15 cellular contexts compared by ENCODE assay signal in the genomic region with DNA sequence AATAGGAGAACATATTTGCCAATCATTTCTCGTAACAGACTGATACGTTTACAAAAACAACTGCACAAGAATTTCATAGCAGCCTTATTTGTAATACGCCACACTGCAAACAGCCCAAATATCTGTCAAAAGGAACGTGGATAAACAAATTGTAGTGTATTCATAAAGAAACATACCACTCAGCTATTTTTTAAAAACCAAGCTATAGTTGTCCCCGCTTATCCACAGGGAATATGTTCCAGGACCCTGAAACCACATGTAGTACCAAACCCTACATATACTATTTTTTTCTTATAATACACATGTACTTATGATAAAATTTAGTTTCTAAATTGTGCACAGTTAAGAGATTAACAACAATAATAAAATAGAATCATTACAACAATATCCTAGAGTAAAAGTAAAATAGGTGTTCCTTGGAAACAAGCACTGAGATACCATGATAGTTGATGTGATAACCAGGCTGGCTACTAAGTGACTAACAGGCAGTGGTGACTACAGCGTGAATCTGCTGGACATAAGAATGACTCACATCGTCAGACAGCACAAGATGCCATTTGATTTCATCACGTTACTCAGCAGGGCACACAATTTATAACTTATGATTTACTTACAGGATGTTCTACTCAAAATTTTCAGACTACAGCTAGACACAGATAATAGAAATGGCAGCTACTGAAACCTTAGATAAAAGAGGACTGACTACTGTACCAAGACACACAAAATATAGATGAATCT.
DNase-seq lines count a peak whose midpoint lies in the region; ATAC-seq, FAIRE-seq and TF ChIP-seq lines count a peak whose summit lies in the region.
"Had no signal": no experiment of that assay in that cellular context is flagged by ENCODE, and none has a peak within 500 bp of the region (broad histone marks: within the 10 kb centered on the region; RNA-seq: fewer than 3 reads in every experiment).

No MANE protein-coding gene starts in this region.

- FAIRE-seq in A549 (lab: Jason Lieb, UNC) = peak; percentile 96
- FAIRE-seq: GM12891 had no signal

- H3K36me3 Mint-ChIP-seq in HFFc6 (ENCODE audit: low read depth) = peaks cover 9% of the 10 kb centered on the region; the same call in 1 of the 2 replicates
- H3K36me3 Mint-ChIP-seq: activated CD4-positive, alpha-beta memory T cell treated with anti-CD3 and anti-CD28 coated beads for 36 hours had no signal

- H3K4me1 ChIP-seq in A549 (peaks cover 53% of the 10 kb centered on the region), aorta (ENCODE audit: control insufficient read depth in 1 of 2, insufficient read depth in 2 of 2, low read length in 2 of 2) (no peaks in the 10 kb centered on the region)
- H3K4me1 ChIP-seq: BLaER1, gastrocnemius medialis had no signal

- H3K27ac ChIP-seq in A549 (peak overlapping the region; percentile 83 to 85), aorta (ENCODE audit: low read depth in 1 of 2, low read length in 2 of 2) (no peak overlapping the region)
- H3K27ac ChIP-seq: BLaER1, gastrocnemius medialis had no signal

- DNase-seq in A549 (ENCODE audit: low read depth in 1 of 2, low spot score in 1 of 2) = peak; percentile 69 to 92
- DNase-seq in HFFc6 = peak; percentile 91
- peak; percentile 96 for DNase-seq in amniotic epithelial cell (ENCODE audit: low read depth)
- peak; percentile 89 for DNase-seq in glomerular visceral epithelial cell (ENCODE audit: extremely low spot score)
- no peak for DNase-seq in aorta
- DNase-seq in DMS 273 treated with DMSO at 0.1 percent for 48 hours (lab: John Stamatoyannopoulos, UW) = no peak
- DNase-seq in NCI-H2107 treated with DMSO at 0.1 percent for 48 hours (lab: John Stamatoyannopoulos, UW; ENCODE audit: unreplicated experiment) = no peak
- DNase-seq: activated CD4-positive, alpha-beta memory T cell treated with anti-CD3 and anti-CD28 coated beads for 36 hours; gastrocnemius medialis; NCI-H510A treated with DMSO at 0.1 percent for 48 hours; stimulated activated CD8-positive, alpha-beta memory T cell treated with anti-CD3 and anti-CD28 coated beads, Interleukin-4, amount 100 ng/mL, for 48 hours had no signal

- H3K4me3 Mint-ChIP-seq in HFFc6 = peak overlapping the region; percentile 32; the same call in 1 of the 2 replicates
- H3K4me3 Mint-ChIP-seq: activated CD4-positive, alpha-beta memory T cell treated with anti-CD3 and anti-CD28 coated beads for 36 hours had no signal

- TF ChIP-seq EP300 in A549 (IDR thresholded peaks at IDR 0.05) = peak; percentile 31 to 59; a peak in 2 of 5 replicates

- H3K4me3 ChIP-seq in A549 (peak overlapping the region; percentile 30), aorta (ENCODE audit: low read length in 2 of 2) (no peak overlapping the region)
- H3K4me3 ChIP-seq: BLaER1, gastrocnemius medialis, skin epidermis had no signal

- peaks cover 63% of the 10 kb centered on the region for H3K4me1 Mint-ChIP-seq in HFFc6 (ENCODE audit: low read depth)

- CTCF ChIA-PET in A549 (lab: Yijun Ruan, JAX) = interaction anchor here (1.1 kb wide), 1 partner anchor 28 kb away, joined by 3 read pairs; no protein-coding TSS in a partner anchor

- intact Hi-C loops in aorta (cut with DNase I) = no loop called here

- H3K36me3 ChIP-seq in aorta (ENCODE audit: control insufficient read depth in 1 of 2, insufficient read depth in 2 of 2, low read length in 1 of 2) = no peaks in the 10 kb centered on the region
- H3K36me3 ChIP-seq: BLaER1, gastrocnemius medialis had no signal

- 0 out of 3 replicates have a peak, but pooled peaks cover 3% of the 10 kb centered on the region for H3K9me3 ChIP-seq in A549
- no peaks in the 10 kb centered on the region for H3K9me3 ChIP-seq in aorta (ENCODE audit: control insufficient read depth, low read length)
- H3K9me3 ChIP-seq: BLaER1, gastrocnemius medialis had no signal

- TF ChIP-seq CTCF in A549 (IDR thresholded peaks at IDR 0.05) (no peak), HFFc6 (IDR thresholded peaks at IDR 0.05) (no peak)

- H3K27me3 ChIP-seq in aorta (ENCODE audit: control insufficient read depth in 1 of 2, insufficient read depth in 2 of 2, low read length in 1 of 2) = no peaks in the 10 kb centered on the region
- H3K27me3 ChIP-seq: BLaER1, gastrocnemius medialis had no signal

- POLR2A ChIA-PET in A549 (lab: Yijun Ruan, JAX) = no interaction called here

- H3K9me3 Mint-ChIP-seq in HFFc6 = peaks cover 14% of the 10 kb centered on the region; the same call in 1 of the 2 replicates

- peak overlapping the region; percentile 81 for H3K27ac Mint-ChIP-seq in HFFc6
- H3K27ac Mint-ChIP-seq: activated CD4-positive, alpha-beta memory T cell treated with anti-CD3 and anti-CD28 coated beads for 36 hours had no signal

- WGBS in A549 (ENCODE audit: missing lambda C conversion rate) = 7% methylated on average over 8 of the region's 8 CpGs
- WGBS in aorta, 2 donors = 58 to 60% methylated on average over 8 of the region's 8 CpGs

- H3K4me2 ChIP-seq in A549 = peak overlapping the region; percentile 94
- H3K4me2 ChIP-seq: BLaER1 had no signal

- no peak for TF ChIP-seq POLR2A in A549 (IDR thresholded peaks at IDR 0.05; ENCODE audit: low read length)

- 0 out of 5 replicates have a peak, but pooled peaks of 1 of the 2 experiments have one; percentile 16 for TF ChIP-seq RAD21 in A549 (conservative IDR thresholded peaks at IDR 0.05 in 1 of 2, IDR thresholded peaks at IDR 0.05 in 1 of 2)

- ATAC-seq in A549 = peak; percentile 99 to 100
- ATAC-seq in aorta (ENCODE audit: low FRiP score) = no peak
- ATAC-seq in GM19395 (IDR thresholded peaks at IDR 0.05; ENCODE audit: unreplicated experiment) = no peak
- ATAC-seq: gastrocnemius medialis had no signal

- H3K27me3 Mint-ChIP-seq in HFFc6 (ENCODE audit: insufficient read depth) = 0 out of 2 replicates have a peak, but pooled peaks cover 3% of the 10 kb centered on the region
- H3K27me3 Mint-ChIP-seq: activated CD4-positive, alpha-beta memory T cell treated with anti-CD3 and anti-CD28 coated beads for 36 hours had no signal

TF ChIP-seq in A549, 52 proteins besides CTCF, POLR2A, EP300 and RAD21:
- peak; percentile 73 for TF ChIP-seq GATA3 (IDR thresholded peaks at IDR 0.05; ENCODE audit: borderline replicate concordance)
- peak; percentile 60 to 72; a peak in 3 of 5 replicates for TF ChIP-seq JUN (IDR thresholded peaks at IDR 0.05)
- peak; percentile 94 for TF ChIP-seq JUNB (IDR thresholded peaks at IDR 0.05)
- TF ChIP-seq FOSL2 (IDR thresholded peaks at IDR 0.05) = peak; percentile 96
- peak; percentile 96 for TF ChIP-seq FOSL2 (CRISPR knock-in tag; IDR thresholded peaks at IDR 0.05)
- peak; percentile 71 to 90 for TF ChIP-seq CEBPB (IDR thresholded peaks at IDR 0.05)
- no peak for TF ChIP-seq HDAC2 (IDR thresholded peaks at IDR 0.05)
- TF ChIP-seq, protein P1, sequence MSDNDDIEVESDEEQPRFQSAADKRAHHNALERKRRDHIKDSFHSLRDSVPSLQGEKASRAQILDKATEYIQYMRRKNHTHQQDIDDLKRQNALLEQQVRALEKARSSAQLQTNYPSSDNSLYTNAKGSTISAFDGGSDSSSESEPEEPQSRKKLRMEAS (IDR thresholded peaks at IDR 0.05) = peak; percentile 77
- peak; percentile 60 for TF ChIP-seq MAFK (IDR thresholded peaks at IDR 0.05; ENCODE audit: partially characterized antibody)
- no peak for TF ChIP-seq HOXB13 (CRISPR knock-in tag; IDR thresholded peaks at IDR 0.05; ENCODE audit: low read depth)
- TF ChIP-seq, protein P2, sequence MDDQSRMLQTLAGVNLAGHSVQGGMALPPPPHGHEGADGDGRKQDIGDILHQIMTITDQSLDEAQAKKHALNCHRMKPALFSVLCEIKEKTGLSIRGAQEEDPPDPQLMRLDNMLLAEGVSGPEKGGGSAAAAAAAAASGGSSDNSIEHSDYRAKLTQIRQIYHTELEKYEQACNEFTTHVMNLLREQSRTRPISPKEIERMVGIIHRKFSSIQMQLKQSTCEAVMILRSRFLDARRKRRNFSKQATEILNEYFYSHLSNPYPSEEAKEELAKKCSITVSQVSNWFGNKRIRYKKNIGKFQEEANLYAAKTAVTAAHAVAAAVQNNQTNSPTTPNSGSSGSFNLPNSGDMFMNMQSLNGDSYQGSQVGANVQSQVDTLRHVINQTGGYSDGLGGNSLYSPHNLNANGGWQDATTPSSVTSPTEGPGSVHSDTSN (IDR thresholded peaks at IDR 0.05) = no peak

Comparison
In these comparisons a context has a peak if more than half of its experiments do, and no peak if none do; other contexts are left out.
1. ATAC-seq: peak in A549 (2 of 2); none in aorta (single experiment) and GM19395 (single experiment).
2. DNase-seq: peak in A549 (2 of 2), HFFc6 (single experiment), amniotic epithelial cell (single experiment) and glomerular visceral epithelial cell (single experiment); none in aorta (0 of 2), DMS 273 treated with DMSO at 0.1 percent for 48 hours (single experiment) and NCI-H2107 treated with DMSO at 0.1 percent for 48 hours (single experiment).
3. H3K27ac ChIP-seq: peak in A549 (2 of 2); none in aorta (0 of 2).